ENCODE assay signal across 24 cellular contexts in the genomic region with DNA sequence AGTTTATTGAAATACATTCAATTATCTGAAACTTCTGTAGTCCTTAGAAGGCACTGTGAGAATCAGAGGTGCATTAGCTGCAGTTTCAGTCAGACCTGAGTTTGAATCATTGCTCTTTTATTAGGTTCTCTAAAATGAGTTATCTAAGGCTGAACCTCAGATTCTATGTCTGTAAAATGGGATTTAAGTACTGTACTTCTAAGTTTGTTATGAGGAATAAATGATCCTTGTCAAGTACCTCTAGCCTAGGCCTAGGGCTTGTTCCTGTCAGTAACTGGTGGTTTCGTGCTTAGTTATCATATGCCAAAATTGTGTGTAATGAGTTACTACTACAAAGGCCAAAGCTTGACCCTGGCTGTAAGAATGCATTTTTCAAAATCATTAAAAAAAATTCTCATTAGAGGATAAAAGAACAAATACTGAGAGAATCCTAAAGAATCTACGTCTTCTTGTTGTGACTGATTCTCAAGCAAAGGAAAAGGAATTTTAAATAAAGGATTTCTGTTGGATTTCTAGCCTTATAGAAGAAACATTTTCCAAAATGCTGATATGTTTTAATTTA.
DNase-seq lines count a peak whose midpoint lies in the region; TF ChIP-seq lines count a peak whose summit lies in the region.
"Had no signal": no experiment of that assay in that cellular context is flagged by ENCODE, and none has a peak within 500 bp of the region (broad histone marks: within the 10 kb centered on the region; RNA-seq: fewer than 3 reads in every experiment).

No MANE protein-coding gene starts in this region.

- no peak for TF ChIP-seq CTCF in HEK293 (tag by site-specific recombination; IDR thresholded peaks at IDR 0.05)
- TF ChIP-seq CTCF in brain (conservative IDR thresholded peaks at IDR 0.05) = no peak
- TF ChIP-seq CTCF in GM20000 (IDR thresholded peaks at IDR 0.05; ENCODE audit: extremely low read depth, missing control alignments) = no peak
- TF ChIP-seq CTCF in Calu3 (IDR thresholded peaks at IDR 0.05; ENCODE audit: unreplicated experiment) = no peak
- TF ChIP-seq CTCF in testis (IDR thresholded peaks at IDR 0.05) = no peak

- CTCF ChIA-PET in HEK293 (lab: Yijun Ruan, JAX) (interaction anchor here (0.8 kb wide), 1 partner anchor 11 kb away, joined by 4 read pairs; no protein-coding TSS in a partner anchor), Calu3 (lab: Charles Lee) (no interaction called here)

- peaks cover 25% of the 10 kb centered on the region for H3K27me3 Mint-ChIP-seq in brain
- no peaks in the 10 kb centered on the region for H3K27me3 Mint-ChIP-seq in Calu3 (ENCODE audit: unreplicated experiment)
- H3K27me3 Mint-ChIP-seq: activated CD4-positive, alpha-beta T cell treated with anti-CD3 and anti-CD28 coated beads for 36 hours; CD8-positive, alpha-beta memory T cell; memory B cell; naive B cell had no signal

- H3K4me1 Mint-ChIP-seq in brain = peaks cover 51% of the 10 kb centered on the region
- H3K4me1 Mint-ChIP-seq in Calu3 (ENCODE audit: low read depth, unreplicated experiment) = no peaks in the 10 kb centered on the region
- H3K4me1 Mint-ChIP-seq: activated CD4-positive, alpha-beta T cell treated with anti-CD3 and anti-CD28 coated beads for 36 hours; CD8-positive, alpha-beta memory T cell; memory B cell; naive B cell had no signal

- no TSS peak for BruUV-seq in Calu3 (replicated peaks; lab: Mats Ljungman, UMichigan)

- peaks cover 0 to 17% of the 10 kb centered on the region in 2 experiments; a peak in 1 of 3 replicates for H3K36me3 ChIP-seq in HEK293 (ENCODE audit: control insufficient read depth in 2 of 2, insufficient read depth in 1 of 2, low read length in 2 of 2)
- H3K36me3 ChIP-seq in testis (ENCODE audit: low read depth, missing control alignments) = no peaks in the 10 kb centered on the region
- H3K36me3 ChIP-seq: ascending aorta, Peyer's patch had no signal

- H3K9me3 Mint-ChIP-seq in brain (peaks cover 0 to 4% (median 0%) of the 10 kb centered on the region in 5 experiments), Calu3 (ENCODE audit: low read depth, unreplicated experiment) (no peaks in the 10 kb centered on the region)
- H3K9me3 Mint-ChIP-seq: memory B cell; T-helper 1 cell treated with Interleukin-12 subunit alpha and Interleukin-12 subunit beta and Interleukin-4 antibody, amounts not matched to agents 30 μg/mL and 1 μg/mL, for 36 hours had no signal

- WGBS in testis, 2 donors = 79 to 85% methylated on average over 2 of the region's 2 CpGs

- H3K36me3 Mint-ChIP-seq in brain = peaks cover 5% of the 10 kb centered on the region
- H3K36me3 Mint-ChIP-seq in Calu3 (ENCODE audit: insufficient read depth, unreplicated experiment) = no peaks in the 10 kb centered on the region
- H3K36me3 Mint-ChIP-seq: CD8-positive, alpha-beta memory T cell; memory B cell; naive B cell had no signal

- H3K4me3 ChIP-seq in HEK293 (ENCODE audit: low read depth, low read length) = no peak overlapping the region
- H3K4me3 ChIP-seq in testis = no peak overlapping the region
- H3K4me3 ChIP-seq: ascending aorta, GM12878, Peyer's patch had no signal

- peak overlapping the region in 3 of 5 experiments; percentile 33 to 88 (median 85) for H3K27ac Mint-ChIP-seq in brain
- no peak overlapping the region for H3K27ac Mint-ChIP-seq in Calu3 (ENCODE audit: unreplicated experiment)
- H3K27ac Mint-ChIP-seq: activated CD4-positive, alpha-beta T cell treated with anti-CD3 and anti-CD28 coated beads for 36 hours; activated T-cell treated with anti-CD3 and anti-CD28 coated beads, Interleukin-2, amount 50 U/mL, for 72 hours; CD8-positive, alpha-beta memory T cell; memory B cell; naive B cell; T-helper 1 cell treated with Interleukin-12 subunit alpha and Interleukin-12 subunit beta and Interleukin-4 antibody, amounts not matched to agents 30 μg/mL and 1 μg/mL, for 36 hours had no signal

- no peaks in the 10 kb centered on the region for H3K9me3 ChIP-seq in HEK293 (ENCODE audit: control insufficient read depth, insufficient read depth, low read depth, low read length)
- no peaks in the 10 kb centered on the region for H3K9me3 ChIP-seq in testis
- H3K9me3 ChIP-seq: ascending aorta, Peyer's patch had no signal

- POLR2A ChIA-PET in HEK293 (lab: Yijun Ruan, JAX) = no interaction called here

- H3K4me3 Mint-ChIP-seq in brain (peak overlapping the region in 4 of 5 experiments; percentile 29 to 59 (median 48)), Calu3 (ENCODE audit: low read depth, unreplicated experiment) (no peak overlapping the region)
- H3K4me3 Mint-ChIP-seq: activated CD4-positive, alpha-beta T cell treated with anti-CD3 and anti-CD28 coated beads for 36 hours; activated T-cell treated with anti-CD3 and anti-CD28 coated beads, Interleukin-2, amount 50 U/mL, for 72 hours; CD8-positive, alpha-beta memory T cell; memory B cell; naive B cell; T-helper 1 cell treated with Interleukin-12 subunit alpha and Interleukin-12 subunit beta and Interleukin-4 antibody, amounts not matched to agents 30 μg/mL and 1 μg/mL, for 36 hours had no signal

- H3K27ac ChIP-seq in HEK293 (ENCODE audit: extremely low read depth, low read depth, low read length) (no peak overlapping the region), testis (no peak overlapping the region)
- H3K27ac ChIP-seq: ascending aorta, Peyer's patch had no signal

- DNase-seq in medulla oblongata (ENCODE audit: extremely low spot score) (peak; percentile 32), superior temporal gyrus (ENCODE audit: extremely low spot score) (peak; percentile 83), GM20000 (ENCODE audit: low spot score) (no peak), Calu3 (no peak), testis (no peak), cerebellar nuclear complex (lab: John Stamatoyannopoulos, UW) (no peak)
- DNase-seq: activated CD4-positive, alpha-beta T cell treated with anti-CD3 and anti-CD28 coated beads for 36 hours; activated naive CD4-positive, alpha-beta T cell treated with anti-CD3 and anti-CD28 coated beads, Interleukin-2, amount 50 U/mL, for 16 hours; activated T-cell treated with anti-CD3 and anti-CD28 coated beads, Interleukin-2, amount 50 U/mL, for 72 hours; CD8-positive, alpha-beta memory T cell; DMS79; effector CD4-positive, alpha-beta T cell; naive B cell; NCI-H1092 treated with DMSO at 0.1 percent for 48 hours; NCI-H2029; NCI-H446 treated with DMSO at 0.1 percent for 48 hours; Peyer's patch; posterior cingulate gyrus had no signal

- H3K4me1 ChIP-seq in HEK293 (ENCODE audit: control insufficient read depth, insufficient read depth, low read length) = peaks cover 15% of the 10 kb centered on the region
- H3K4me1 ChIP-seq in testis = no peaks in the 10 kb centered on the region
- H3K4me1 ChIP-seq: ascending aorta, Peyer's patch had no signal

- no peak for TF ChIP-seq POLR2A in testis (IDR thresholded peaks at IDR 0.05)

- intact Hi-C loops in Calu3 (cut with micrococcal nuclease; ENCODE audit: unreplicated experiment) = no loop called here
- intact Hi-C loops in testis (cut with DNase I; ENCODE audit: low total_unique reads) = no loop called here

- H3K27me3 ChIP-seq in testis = no peaks in the 10 kb centered on the region
- H3K27me3 ChIP-seq: ascending aorta, Peyer's patch had no signal

TF ChIP-seq in HEK293, 187 proteins besides CTCF, POLR2A, EP300 and RAD21:
- TF ChIP-seq RBAK (tag by site-specific recombination; IDR thresholded peaks at IDR 0.05) (no peak), ZBTB1 (tag by site-specific recombination; IDR thresholded peaks at IDR 0.05) (no peak), GFI1B (tag by site-specific recombination; IDR thresholded peaks at IDR 0.05) (0 out of 2 replicates have a peak, but pooled peaks have one; percentile 28), ZBTB20 (tag by site-specific recombination; IDR thresholded peaks at IDR 0.05) (no peak)
- TF ChIP-seq, protein P1, sequence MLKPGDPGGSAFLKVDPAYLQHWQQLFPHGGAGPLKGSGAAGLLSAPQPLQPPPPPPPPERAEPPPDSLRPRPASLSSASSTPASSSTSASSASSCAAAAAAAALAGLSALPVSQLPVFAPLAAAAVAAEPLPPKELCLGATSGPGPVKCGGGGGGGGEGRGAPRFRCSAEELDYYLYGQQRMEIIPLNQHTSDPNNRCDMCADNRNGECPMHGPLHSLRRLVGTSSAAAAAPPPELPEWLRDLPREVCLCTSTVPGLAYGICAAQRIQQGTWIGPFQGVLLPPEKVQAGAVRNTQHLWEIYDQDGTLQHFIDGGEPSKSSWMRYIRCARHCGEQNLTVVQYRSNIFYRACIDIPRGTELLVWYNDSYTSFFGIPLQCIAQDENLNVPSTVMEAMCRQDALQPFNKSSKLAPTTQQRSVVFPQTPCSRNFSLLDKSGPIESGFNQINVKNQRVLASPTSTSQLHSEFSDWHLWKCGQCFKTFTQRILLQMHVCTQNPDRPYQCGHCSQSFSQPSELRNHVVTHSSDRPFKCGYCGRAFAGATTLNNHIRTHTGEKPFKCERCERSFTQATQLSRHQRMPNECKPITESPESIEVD (tag by site-specific recombination; IDR thresholded peaks at IDR 0.05) = peak; percentile 58

Comparison
In these comparisons a context has a peak if more than half of its experiments do, and no peak if none do; other contexts are left out.
1. DNase-seq: peak in medulla oblongata (single experiment) and superior temporal gyrus (single experiment); none in GM20000 (single experiment), Calu3 (single experiment), testis (single experiment) and cerebellar nuclear complex (0 of 2).